In genomic region chr10:33377658-33378025, GRCh38 we compare ENCODE assay signal across 15 cellular contexts. TPM values are rescaled to one million over a fixed set of nuclear protein-coding genes. Genes with fewer than 3 reads are reported as not detected.
DNase-seq lines count a peak whose midpoint lies in the region; ATAC-seq and TF ChIP-seq lines count a peak whose summit lies in the region.
"Had no signal": no experiment of that assay in that cellular context is flagged by ENCODE, and none has a peak within 500 bp of the region (broad histone marks: within the 10 kb centered on the region; RNA-seq: fewer than 3 reads in every experiment).

No MANE protein-coding gene starts in this region.

- H3K36me3 Mint-ChIP-seq in activated T-cell treated with anti-CD3 and anti-CD28 coated beads, Interleukin-2, amount 50 U/mL, for 72 hours (ENCODE audit: insufficient read depth in 2 of 2): no peaks in the 10 kb centered on the region
- no peaks in the 10 kb centered on the region for H3K36me3 Mint-ChIP-seq in activated T-helper 1 cell treated with anti-CD3 and anti-CD28 coated beads, Interleukin-12 subunit alpha, Interleukin-12 subunit beta, Interleukin-2, Interleukin-4 antibody, amounts not matched to agents 30 ng/mL and 10 ng/mL and 1 ng/mL, durations not matched to agents 14 hours and 24 hours and 36 hours (ENCODE audit: low read depth)
- H3K36me3 Mint-ChIP-seq: mesothelial cell of epicardium had no signal

- H3K9me3 Mint-ChIP-seq in activated T-cell treated with anti-CD3 and anti-CD28 coated beads, Interleukin-2, amount 50 U/mL, for 72 hours: no peaks in the 10 kb centered on the region
- H3K9me3 Mint-ChIP-seq in activated T-helper 1 cell treated with anti-CD3 and anti-CD28 coated beads, Interleukin-12 subunit alpha, Interleukin-12 subunit beta, Interleukin-2, Interleukin-4 antibody, amounts not matched to agents 30 ng/mL and 10 ng/mL and 1 ng/mL, durations not matched to agents 14 hours and 24 hours and 36 hours: no peaks in the 10 kb centered on the region

- in situ Hi-C loops in KBM-7 (cut with MboI; ENCODE audit: low pct_unique_long_range_greater_than_20kb, low sequenced_read_pairs): no loop called here

- ATAC-seq in activated T-cell treated with anti-CD3 and anti-CD28 coated beads, Interleukin-2, amount 50 U/mL, for 72 hours (replicated peaks in 1 of 2): peak; percentile 50 to 58
- ATAC-seq in stimulated activated naive CD8-positive, alpha-beta T cell treated with anti-CD3 and anti-CD28 coated beads, Interleukin-15, Interleukin-2, amounts not matched to agents 100 U/mL and 50 U/mL, for 24 hours: peak; percentile 32
- no peak for ATAC-seq in GM18861 (IDR thresholded peaks at IDR 0.05; ENCODE audit: unreplicated experiment)
- ATAC-seq in GM19452 (IDR thresholded peaks at IDR 0.05; ENCODE audit: unreplicated experiment): no peak

- H3K4me1 Mint-ChIP-seq in activated T-cell treated with anti-CD3 and anti-CD28 coated beads, Interleukin-2, amount 50 U/mL, for 72 hours (ENCODE audit: low read depth): peaks cover 28% of the 10 kb centered on the region
- H3K4me1 Mint-ChIP-seq in activated T-helper 1 cell treated with anti-CD3 and anti-CD28 coated beads, Interleukin-12 subunit alpha, Interleukin-12 subunit beta, Interleukin-2, Interleukin-4 antibody, amounts not matched to agents 30 ng/mL and 10 ng/mL and 1 ng/mL, durations not matched to agents 14 hours and 24 hours and 36 hours (ENCODE audit: low read depth): no peaks in the 10 kb centered on the region

- peaks cover 13% of the 10 kb centered on the region for H3K4me1 ChIP-seq in fibroblast of lung (ENCODE audit: control insufficient read depth, extremely low read depth, insufficient read depth, low read length)

- no peaks in the 10 kb centered on the region for H3K36me3 ChIP-seq in fibroblast of lung (ENCODE audit: control insufficient read depth, insufficient read depth, low read length)
- H3K36me3 ChIP-seq: vagina had no signal

- no peaks in the 10 kb centered on the region for H3K79me2 ChIP-seq in fibroblast of lung (ENCODE audit: control insufficient read depth, insufficient read depth, low read length)

- peak overlapping the region; percentile 61 for H3K4me2 ChIP-seq in fibroblast of lung (ENCODE audit: extremely low read depth, insufficient read depth, low read length)

- peak overlapping the region in 1 of 4 experiments; percentile 47 for H3K4me3 ChIP-seq in fibroblast of lung (replicated peaks in 1 of 4; ENCODE audit: control extremely low read depth in 1 of 4, insufficient read depth in 1 of 4, low read depth in 3 of 4, low read length in 4 of 4)
- H3K4me3 ChIP-seq: vagina had no signal

- TF ChIP-seq CTCF in fibroblast of lung (conservative IDR thresholded peaks at IDR 0.05 in 1 of 2, IDR thresholded peaks at IDR 0.05 in 1 of 2; ENCODE audit: low read depth in 1 of 2, low read length in 2 of 2): no peak

- peak overlapping the region; percentile 17 to 45 for H3K4me3 Mint-ChIP-seq in activated T-cell treated with anti-CD3 and anti-CD28 coated beads, Interleukin-2, amount 50 U/mL, for 72 hours
- H3K4me3 Mint-ChIP-seq in activated T-helper 1 cell treated with anti-CD3 and anti-CD28 coated beads, Interleukin-12 subunit alpha, Interleukin-12 subunit beta, Interleukin-2, Interleukin-4 antibody, amounts not matched to agents 30 ng/mL and 10 ng/mL and 1 ng/mL, durations not matched to agents 14 hours and 24 hours and 36 hours: no peak overlapping the region
- H3K4me3 Mint-ChIP-seq: mesothelial cell of epicardium had no signal

- intact Hi-C loops in activated T-helper 1 cell treated with anti-CD3 and anti-CD28 coated beads, Interleukin-12 subunit alpha, Interleukin-12 subunit beta, Interleukin-2, Interleukin-4 antibody, amounts not matched to agents 30 ng/mL and 10 ng/mL and 1 ng/mL, durations not matched to agents 14 hours and 24 hours and 36 hours (cut with micrococcal nuclease): loop anchor here (1.0 to 5.0 kb wide), 3 partner anchors 11 to 240 kb away; no protein-coding TSS in a partner anchor

- H2AFZ ChIP-seq in fibroblast of lung (ENCODE audit: low read length): no peak overlapping the region

- DNase-seq in activated T-cell treated with anti-CD3 and anti-CD28 coated beads, Interleukin-2, amount 50 U/mL, for 72 hours: no peak
- DNase-seq in activated T-cell treated with anti-CD3 and anti-CD28 coated beads, Interleukin-2, amount 50 U/mL, for 1 hour: no peak
- no peak for DNase-seq in activated T-helper 1 cell treated with anti-CD3 and anti-CD28 coated beads, Interleukin-12 subunit alpha, Interleukin-12 subunit beta, Interleukin-2, Interleukin-4 antibody, amounts not matched to agents 30 ng/mL and 10 ng/mL and 1 ng/mL, durations not matched to agents 14 hours and 24 hours and 36 hours (ENCODE audit: low spot score)
- DNase-seq in fibroblast of lung (ENCODE audit: low read depth in 2 of 2): peak; percentile 45 to 82
- no peak for DNase-seq in stimulated activated naive CD8-positive, alpha-beta T cell treated with anti-CD3 and anti-CD28 coated beads, Interleukin-15, Interleukin-2, amounts not matched to agents 100 U/mL and 50 U/mL, for 24 hours
- no peak for DNase-seq in KBM-7
- DNase-seq: DMS153, erythroblast, NCI-H2029, Right ventricle myocardium superior had no signal

- H3K9ac ChIP-seq in fibroblast of lung (ENCODE audit: insufficient read depth, low read length): no peak overlapping the region

- no peaks in the 10 kb centered on the region for H3K27me3 ChIP-seq in fibroblast of lung (ENCODE audit: control insufficient read depth, insufficient read depth, low read length)
- H3K27me3 ChIP-seq: vagina had no signal

- H3K27me3 Mint-ChIP-seq in activated T-cell treated with anti-CD3 and anti-CD28 coated beads, Interleukin-2, amount 50 U/mL, for 72 hours (ENCODE audit: low read depth): peaks cover 28% of the 10 kb centered on the region
- peaks cover 6% of the 10 kb centered on the region for H3K27me3 Mint-ChIP-seq in activated T-helper 1 cell treated with anti-CD3 and anti-CD28 coated beads, Interleukin-12 subunit alpha, Interleukin-12 subunit beta, Interleukin-2, Interleukin-4 antibody, amounts not matched to agents 30 ng/mL and 10 ng/mL and 1 ng/mL, durations not matched to agents 14 hours and 24 hours and 36 hours (ENCODE audit: insufficient read depth)
- H3K27me3 Mint-ChIP-seq: progenitor cell of endocrine pancreas had no signal

- no peaks in the 10 kb centered on the region for H4K20me1 ChIP-seq in fibroblast of lung (ENCODE audit: control insufficient read depth, extremely low read depth, insufficient read depth, low read length)

- H3K9me3 ChIP-seq in fibroblast of lung (ENCODE audit: control insufficient read depth, insufficient read depth, low read depth, low read length): no peaks in the 10 kb centered on the region
- H3K9me3 ChIP-seq: vagina had no signal

- peak overlapping the region; percentile 82 for H3K27ac ChIP-seq in fibroblast of lung (ENCODE audit: insufficient read depth, low read length)
- H3K27ac ChIP-seq: vagina had no signal

- peak overlapping the region; percentile 74 for H3K27ac Mint-ChIP-seq in activated T-cell treated with anti-CD3 and anti-CD28 coated beads, Interleukin-2, amount 50 U/mL, for 72 hours
- peak overlapping the region; percentile 6 for H3K27ac Mint-ChIP-seq in activated T-helper 1 cell treated with anti-CD3 and anti-CD28 coated beads, Interleukin-12 subunit alpha, Interleukin-12 subunit beta, Interleukin-2, Interleukin-4 antibody, amounts not matched to agents 30 ng/mL and 10 ng/mL and 1 ng/mL, durations not matched to agents 14 hours and 24 hours and 36 hours
- H3K27ac Mint-ChIP-seq: mesothelial cell of epicardium, progenitor cell of endocrine pancreas had no signal

RNA-seq across cellular contexts. Expression of gene NRP1, which starts 43.2 kb away (rescaled TPM):
- total RNA-seq in activated T-cell treated with anti-CD3 and anti-CD28 coated beads, Interleukin-2, amount 50 U/mL, for 72 hours: under 1 TPM; 0.72 to 0.84 TPM
- 1.2 and 1.7 TPM in 2 replicates for total RNA-seq in activated T-helper 1 cell treated with anti-CD3 and anti-CD28 coated beads, Interleukin-12 subunit alpha, Interleukin-12 subunit beta, Interleukin-2, Interleukin-4 antibody, amounts not matched to agents 30 ng/mL and 10 ng/mL and 1 ng/mL, durations not matched to agents 14 hours and 24 hours and 36 hours
- 362 and 373 TPM in 2 replicates for total RNA-seq in fibroblast of lung
- 187 and 307 TPM in 2 replicates for polyA plus RNA-seq in fibroblast of lung
- 195 and 285 TPM in 2 replicates for polyA plus RNA-seq in fibroblast of lung (2012)
- 203 and 273 TPM in 2 replicates for polyA minus RNA-seq in fibroblast of lung (ENCODE audit: low replicate concordance)

Comparison
In these comparisons a context has a peak if more than half of its experiments do, and no peak if none do; other contexts are left out.
1. ATAC-seq: peak in activated T-cell treated with anti-CD3 and anti-CD28 coated beads, Interleukin-2, amount 50 U/mL, for 72 hours (2 of 2) and stimulated activated naive CD8-positive, alpha-beta T cell treated with anti-CD3 and anti-CD28 coated beads, Interleukin-15, Interleukin-2, amounts not matched to agents 100 U/mL and 50 U/mL, for 24 hours (single experiment); none in GM18861 (single experiment) and GM19452 (single experiment).
2. DNase-seq: peak in fibroblast of lung (2 of 2); none in activated T-cell treated with anti-CD3 and anti-CD28 coated beads, Interleukin-2, amount 50 U/mL, for 72 hours (0 of 2), activated T-cell treated with anti-CD3 and anti-CD28 coated beads, Interleukin-2, amount 50 U/mL, for 1 hour (single experiment), activated T-helper 1 cell treated with anti-CD3 and anti-CD28 coated beads, Interleukin-12 subunit alpha, Interleukin-12 subunit beta, Interleukin-2, Interleukin-4 antibody, amounts not matched to agents 30 ng/mL and 10 ng/mL and 1 ng/mL, durations not matched to agents 14 hours and 24 hours and 36 hours (single experiment), stimulated activated naive CD8-positive, alpha-beta T cell treated with anti-CD3 and anti-CD28 coated beads, Interleukin-15, Interleukin-2, amounts not matched to agents 100 U/mL and 50 U/mL, for 24 hours (single experiment) and KBM-7 (single experiment).
3. RNA of gene NRP1, which starts 43.2 kb away (total RNA-seq): 362 to 373 TPM in fibroblast of lung; 1.2 to 1.7 TPM in activated T-helper 1 cell treated with anti-CD3 and anti-CD28 coated beads, Interleukin-12 subunit alpha, Interleukin-12 subunit beta, Interleukin-2, Interleukin-4 antibody, amounts not matched to agents 30 ng/mL and 10 ng/mL and 1 ng/mL, durations not matched to agents 14 hours and 24 hours and 36 hours and 0.72 to 0.84 TPM in activated T-cell treated with anti-CD3 and anti-CD28 coated beads, Interleukin-2, amount 50 U/mL, for 72 hours; every median in the first group is over 100 times any median in the second.